ENCODE assay signal across 9 cellular contexts in genomic region chr15:86231864-86232801, GRCh38.
DNase-seq lines count a peak whose midpoint lies in the region; ATAC-seq and TF ChIP-seq lines count a peak whose summit lies in the region.
"Had no signal": no experiment of that assay in that cellular context is flagged by ENCODE, and none has a peak within 500 bp of the region (broad histone marks: within the 10 kb centered on the region; RNA-seq: fewer than 3 reads in every experiment).

No MANE protein-coding gene starts in this region.

- CTCF ChIA-PET in Panc1 (lab: Charles Lee) = no interaction called here

- intact Hi-C loops in Panc1 (cut with micrococcal nuclease; ENCODE audit: unreplicated experiment) = no loop called here
- intact Hi-C loops in adrenal gland (cut with DNase I) = no loop called here

- H3K4me3 ChIP-seq in Panc1 (ENCODE audit: low read depth in 2 of 2, low read length in 2 of 2) = no peak overlapping the region
- H3K4me3 ChIP-seq in adrenal gland = no peak overlapping the region
- H3K4me3 ChIP-seq: BLaER1 had no signal

- no TSS peak for BruUV-seq in Panc1 (replicated peaks; lab: Mats Ljungman, UMichigan)

- peak; percentile 9 for DNase-seq in NCI-H510A treated with DMSO at 0.1 percent for 48 hours (lab: John Stamatoyannopoulos, UW)
- no peak for DNase-seq in NCI-H510A (lab: John Stamatoyannopoulos, UW)
- no peak for DNase-seq in Panc1 (ENCODE audit: low read depth, low spot score)
- peak; percentile 21 to 60 (median 45) for DNase-seq in adrenal gland
- peak; percentile 73 for DNase-seq in iPS-NIHi7 (ENCODE audit: extremely low spot score)
- DNase-seq in stimulated activated CD4-positive, alpha-beta T cell treated with anti-CD3 and anti-CD28 coated beads, TNF-alpha, amount 100 ng/mL, for 48 hours (ENCODE audit: low read depth in 3 of 3) = peak in 2 of 3 donors; percentile 3 to 21

- TF ChIP-seq POLR2A in adrenal gland (IDR thresholded peaks at IDR 0.05) = no peak

- POLR2A ChIA-PET in Panc1 (lab: Charles Lee) = no interaction called here

- H3K27ac ChIP-seq in Panc1 (ENCODE audit: low read length) = no peak overlapping the region
- no peak overlapping the region for H3K27ac ChIP-seq in adrenal gland
- H3K27ac ChIP-seq: BLaER1 had no signal

- ATAC-seq in HG03280 (IDR thresholded peaks at IDR 0.05; ENCODE audit: unreplicated experiment) = peak; percentile 61
- ATAC-seq in Panc1 = peak; percentile 70
- ATAC-seq in GM18517 (IDR thresholded peaks at IDR 0.05; ENCODE audit: unreplicated experiment) = no peak

- in situ Hi-C loops in Panc1 (cut with HindIII; ENCODE audit: low pct_unique_long_range_greater_than_20kb, low sequenced_read_pairs) = no loop called here

- H3K9me3 ChIP-seq in Panc1 (ENCODE audit: control insufficient read depth, insufficient read depth, low read depth, low read length) = no peaks in the 10 kb centered on the region
- no peaks in the 10 kb centered on the region for H3K9me3 ChIP-seq in adrenal gland (replicated peaks in 1 of 3)
- H3K9me3 ChIP-seq: BLaER1 had no signal

- H3K27me3 ChIP-seq in Panc1 (ENCODE audit: control insufficient read depth, insufficient read depth, low read length) = peaks cover 14% of the 10 kb centered on the region
- H3K27me3 ChIP-seq in adrenal gland = peaks cover 3% of the 10 kb centered on the region
- H3K27me3 ChIP-seq: BLaER1 had no signal

- WGBS in adrenal gland, 4 donors = 4 to 6% (median 5%) methylated on average over 20 of the region's 20 CpGs

- H3K4me1 ChIP-seq in Panc1 (ENCODE audit: control insufficient read depth, insufficient read depth, low read length) (no peaks in the 10 kb centered on the region), adrenal gland (replicated peaks in 1 of 2) (no peaks in the 10 kb centered on the region)

- no peaks in the 10 kb centered on the region for H3K36me3 ChIP-seq in Panc1 (ENCODE audit: control insufficient read depth, insufficient read depth, low read length)
- H3K36me3 ChIP-seq in adrenal gland (replicated peaks in 1 of 2) = no peaks in the 10 kb centered on the region
- H3K36me3 ChIP-seq: BLaER1 had no signal

- TF ChIP-seq CTCF in Panc1 (IDR thresholded peaks at IDR 0.05) (peak; percentile 64), adrenal gland (IDR thresholded peaks at IDR 0.05) (peak; percentile 43 to 71 (median 60))

Comparison
In these comparisons a context has a peak if more than half of its experiments do, and no peak if none do; other contexts are left out.
1. DNase-seq: peak in NCI-H510A treated with DMSO at 0.1 percent for 48 hours (single experiment), adrenal gland (7 of 7), iPS-NIHi7 (single experiment) and stimulated activated CD4-positive, alpha-beta T cell treated with anti-CD3 and anti-CD28 coated beads, TNF-alpha, amount 100 ng/mL, for 48 hours (2 of 3); none in NCI-H510A (single experiment) and Panc1 (single experiment).